In the genomic region with DNA sequence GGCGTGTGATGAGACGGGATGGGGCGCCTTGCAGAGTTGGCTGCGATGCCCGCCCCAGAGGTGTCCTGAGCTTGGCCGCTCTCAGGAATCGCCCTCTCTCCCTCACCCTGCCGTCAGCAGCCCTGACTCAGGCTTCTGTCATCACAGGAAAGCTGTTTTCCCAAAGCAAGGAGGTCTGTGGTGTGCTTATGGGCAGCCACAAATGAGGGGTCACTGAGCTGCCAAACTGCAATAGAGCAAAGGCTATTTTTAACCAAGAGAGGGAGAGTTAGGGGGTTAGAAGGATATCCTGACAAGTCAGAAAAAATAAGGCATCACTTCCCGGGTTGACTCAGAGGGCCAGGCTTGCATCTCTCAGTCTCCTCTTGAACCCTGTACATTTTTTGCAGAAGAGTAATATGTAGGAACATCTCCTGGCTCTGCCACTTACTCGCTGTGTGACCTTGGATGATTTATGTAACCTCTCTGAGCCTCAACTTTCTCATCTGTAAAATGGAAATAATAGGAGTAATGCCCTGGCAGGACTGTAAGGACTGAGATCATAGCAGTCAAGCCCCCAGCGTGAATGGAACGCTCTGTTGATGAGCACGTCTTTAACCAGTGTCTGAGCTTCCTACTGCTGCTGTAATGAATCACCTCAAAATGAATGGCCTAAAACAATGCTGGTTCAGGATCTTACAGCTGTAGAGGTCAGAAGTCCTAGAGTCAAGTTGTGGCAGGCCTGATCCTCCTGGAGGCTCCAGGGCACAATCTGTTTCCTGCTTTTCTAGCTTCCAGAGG, we compare ENCODE assay signal across 2 cellular contexts.
TF ChIP-seq lines count a peak whose summit lies in the region.

No MANE protein-coding gene starts in this region.

TF ChIP-seq in IMR-90, 13 proteins besides CTCF, POLR2A, EP300 and RAD21:
- TF ChIP-seq MAFK (IDR thresholded peaks at IDR 0.05; ENCODE audit: low read depth, low read length) (peak; percentile 48; the same call in 1 of the 2 replicates), FOS (IDR thresholded peaks at IDR 0.05; ENCODE audit: low read depth, low read length) (peak; percentile 99), NFE2L2 (IDR thresholded peaks at IDR 0.05; ENCODE audit: low read depth, low read length) (peak; percentile 73), MAZ (IDR thresholded peaks at IDR 0.05; ENCODE audit: borderline replicate concordance, low read depth, low read length) (peak; percentile 84), MXI1 (IDR thresholded peaks at IDR 0.05; ENCODE audit: borderline replicate concordance, low read depth, low read length) (no peak), BHLHE40 (IDR thresholded peaks at IDR 0.05; ENCODE audit: low read depth, low read length) (peak; percentile 51), CEBPB (IDR thresholded peaks at IDR 0.05; ENCODE audit: low read depth, low read length) (peak; percentile 83), CHD1 (IDR thresholded peaks at IDR 0.05; ENCODE audit: low read depth, low read length) (peak; percentile 91; the same call in 1 of the 2 replicates), RCOR1 (IDR thresholded peaks at IDR 0.05; ENCODE audit: insufficient replicate concordance, low read length) (peak; percentile 99), SMC3 (IDR thresholded peaks at IDR 0.05; ENCODE audit: low read depth, low read length) (no peak), RFX5 (IDR thresholded peaks at IDR 0.05; ENCODE audit: low read depth, low read length) (no peak), ELK1 (IDR thresholded peaks at IDR 0.05; ENCODE audit: borderline replicate concordance, low read depth, low read length) (no peak)
- TF ChIP-seq, protein P1, sequence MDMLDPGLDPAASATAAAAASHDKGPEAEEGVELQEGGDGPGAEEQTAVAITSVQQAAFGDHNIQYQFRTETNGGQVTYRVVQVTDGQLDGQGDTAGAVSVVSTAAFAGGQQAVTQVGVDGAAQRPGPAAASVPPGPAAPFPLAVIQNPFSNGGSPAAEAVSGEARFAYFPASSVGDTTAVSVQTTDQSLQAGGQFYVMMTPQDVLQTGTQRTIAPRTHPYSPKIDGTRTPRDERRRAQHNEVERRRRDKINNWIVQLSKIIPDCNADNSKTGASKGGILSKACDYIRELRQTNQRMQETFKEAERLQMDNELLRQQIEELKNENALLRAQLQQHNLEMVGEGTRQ (IDR thresholded peaks at IDR 0.05; ENCODE audit: low read depth, low read length): no peak

TF ChIP-seq in HepG2, 621 proteins besides CTCF, POLR2A, EP300 and RAD21:
- TF ChIP-seq ZFP36L1 (CRISPR knock-in tag; IDR thresholded peaks at IDR 0.05) (no peak), ZNF629 (CRISPR knock-in tag; conservative IDR thresholded peaks at IDR 0.05) (peak; percentile 64)
